8 cellular contexts compared by ENCODE assay signal in genomic region chr9:127869310-127870152, GRCh38. TPM values are rescaled to one million over a fixed set of nuclear protein-coding genes. Genes with fewer than 3 reads are reported as not detected.
DNase-seq lines count a peak whose midpoint lies in the region; ATAC-seq and TF ChIP-seq lines count a peak whose summit lies in the region.

No MANE protein-coding gene starts in this region.

- H3K9ac ChIP-seq in BLaER1 treated with 17β-estradiol and CSF1 and Interleukin-3, amounts not matched to agents 10 nM and 100 nM = peak overlapping the region in 4 of 11 experiments; percentile 7 to 45 (median 16); a peak in 4 of 22 replicates
- peak overlapping the region in 2 of 3 donors; percentile 7 to 54 for H3K9ac ChIP-seq in skeletal muscle tissue (ENCODE audit: low read depth in 1 of 3, low read length in 3 of 3)

- no peaks in the 10 kb centered on the region for H3K27me3 ChIP-seq in BLaER1 treated with 17β-estradiol and CSF1 and Interleukin-3, amounts not matched to agents 10 nM and 100 nM
- H3K27me3 ChIP-seq in ascending aorta = no peaks in the 10 kb centered on the region
- no peaks in the 10 kb centered on the region for H3K27me3 ChIP-seq in hepatocyte
- no peaks in the 10 kb centered on the region for H3K27me3 ChIP-seq in skeletal muscle tissue (ENCODE audit: control insufficient read depth in 3 of 3, insufficient read depth in 3 of 3, low read length in 3 of 3)

- TF ChIP-seq CTCF in ascending aorta (IDR thresholded peaks at IDR 0.05) (peak; percentile 84 to 97 (median 88)), hepatocyte (IDR thresholded peaks at IDR 0.05; ENCODE audit: poor library complexity) (peak; percentile 76)

- H3K79me2 ChIP-seq in hepatocyte = no peaks in the 10 kb centered on the region

- H3K4me1 ChIP-seq in BLaER1 treated with 17β-estradiol and CSF1 and Interleukin-3, amounts not matched to agents 10 nM and 100 nM = peaks cover 73 to 94% (median 86%) of the 10 kb centered on the region in 10 experiments
- peaks cover 13% of the 10 kb centered on the region in 2 donors for H3K4me1 ChIP-seq in ascending aorta
- peaks cover 14% of the 10 kb centered on the region for H3K4me1 ChIP-seq in hepatocyte (ENCODE audit: insufficient read depth)
- peaks cover 25 to 50% (median 28%) of the 10 kb centered on the region in 3 donors for H3K4me1 ChIP-seq in skeletal muscle tissue (ENCODE audit: control insufficient read depth in 3 of 3, insufficient read depth in 3 of 3, low read length in 3 of 3)

- no peaks in the 10 kb centered on the region for H3K9me3 ChIP-seq in BLaER1 treated with 17β-estradiol and CSF1 and Interleukin-3, amounts not matched to agents 10 nM and 100 nM (replicated peaks in 1 of 11)
- H3K9me3 ChIP-seq in ascending aorta (no peaks in the 10 kb centered on the region), hepatocyte (ENCODE audit: low read depth) (no peaks in the 10 kb centered on the region), skeletal muscle tissue (ENCODE audit: control insufficient read depth in 3 of 3, low read length in 3 of 3) (no peaks in the 10 kb centered on the region)

- WGBS in hepatocyte (ENCODE audit: low lambda C conversion rate, missing lambda C conversion rate) = 60% methylated on average over 16 of the region's 18 CpGs

- H4K20me1 ChIP-seq in BLaER1 treated with 17β-estradiol and CSF1 and Interleukin-3, amounts not matched to agents 10 nM and 100 nM = peaks cover 0 to 11% (median 0%) of the 10 kb centered on the region in 11 experiments; a peak in 1 of 22 replicates
- no peaks in the 10 kb centered on the region for H4K20me1 ChIP-seq in hepatocyte (ENCODE audit: insufficient read depth, poor library complexity, severe bottlenecking)

- ATAC-seq in GM21526 (IDR thresholded peaks at IDR 0.05; ENCODE audit: low FRiP score, unreplicated experiment) (peak; percentile 54), HG03457 (IDR thresholded peaks at IDR 0.05; ENCODE audit: unreplicated experiment) (no peak)

- intact Hi-C loops in ascending aorta (cut with DNase I) = loop anchor here (2.0 to 5.0 kb wide), 3 partner anchors 41 to 135 kb away; partner anchors contain the start of genes FPGS and TOR2A

- peak overlapping the region in 1 of 11 experiments; percentile 45; a peak in 1 of 22 replicates for H3K27ac ChIP-seq in BLaER1 treated with 17β-estradiol and CSF1 and Interleukin-3, amounts not matched to agents 10 nM and 100 nM
- peak overlapping the region; percentile 63 to 67 for H3K27ac ChIP-seq in ascending aorta
- H3K27ac ChIP-seq in hepatocyte = no peak overlapping the region
- H3K27ac ChIP-seq in skeletal muscle tissue (ENCODE audit: low read depth, low read length) = no peak overlapping the region

- H2AFZ ChIP-seq in hepatocyte = no peak overlapping the region

- DNase-seq in NCI-H1417 treated with DMSO at 0.1 percent for 48 hours (lab: John Stamatoyannopoulos, UW) (peak; percentile 11), T1000 (lab: John Stamatoyannopoulos, UW) (peak; percentile 71), ascending aorta (ENCODE audit: low spot score in 2 of 2) (peak; percentile 55 to 93), hepatocyte (ENCODE audit: low spot score) (peak; percentile 91)

- H3K4me2 ChIP-seq in BLaER1 treated with 17β-estradiol and CSF1 and Interleukin-3, amounts not matched to agents 10 nM and 100 nM = peak overlapping the region in 10 of 11 experiments; percentile 2 to 100 (median 62); a peak in 17 of 22 replicates
- H3K4me2 ChIP-seq in hepatocyte = no peak overlapping the region

- no peaks in the 10 kb centered on the region for H3K36me3 ChIP-seq in BLaER1 treated with 17β-estradiol and CSF1 and Interleukin-3, amounts not matched to agents 10 nM and 100 nM
- H3K36me3 ChIP-seq in ascending aorta (peaks cover 19 to 55% of the 10 kb centered on the region in 2 donors), hepatocyte (replicated peaks; ENCODE audit: insufficient read depth, low read depth) (no peaks in the 10 kb centered on the region), skeletal muscle tissue (ENCODE audit: control insufficient read depth in 3 of 3, insufficient read depth in 3 of 3, low read length in 3 of 3) (peaks cover 59 to 68% (median 60%) of the 10 kb centered on the region in 3 donors)

- no peak overlapping the region for H3K4me3 ChIP-seq in BLaER1 treated with 17β-estradiol and CSF1 and Interleukin-3, amounts not matched to agents 10 nM and 100 nM
- no peak overlapping the region for H3K4me3 ChIP-seq in ascending aorta
- H3K4me3 ChIP-seq in hepatocyte = no peak overlapping the region
- H3K4me3 ChIP-seq in skeletal muscle tissue (ENCODE audit: low read length in 3 of 3) = peak overlapping the region in 1 of 3 donors; percentile 35

- no peaks in the 10 kb centered on the region for H3K9me2 ChIP-seq in hepatocyte (replicated peaks; ENCODE audit: insufficient read depth)

RNA-seq across cellular contexts. Expression of gene AK1, which starts 7.9 kb away (rescaled TPM):
- 64.5 TPM for total RNA-seq in ascending aorta
- total RNA-seq in hepatocyte = 28.3 and 39.8 TPM in 2 replicates
- 85.9 and 91.3 TPM in 2 replicates for polyA plus RNA-seq in hepatocyte
- total RNA-seq in skeletal muscle tissue = 359 TPM

RNA-seq across cellular contexts. Expression of gene ENG, which starts 15.1 kb away (rescaled TPM):
- total RNA-seq in ascending aorta (675 TPM), hepatocyte (3.2 and 6.8 TPM in 2 replicates), skeletal muscle tissue (9.4 TPM)
- polyA plus RNA-seq in hepatocyte = 19.4 and 21.2 TPM in 2 replicates

RNA-seq across cellular contexts. Expression of gene ST6GALNAC6, which starts 29.9 kb away (rescaled TPM):
- 172 TPM for total RNA-seq in ascending aorta
- 31.8 and 37.3 TPM in 2 replicates for total RNA-seq in hepatocyte
- polyA plus RNA-seq in hepatocyte = 47.7 and 61.2 TPM in 2 replicates
- total RNA-seq in skeletal muscle tissue = 33.9 TPM

RNA-seq across cellular contexts. Expression of gene ST6GALNAC4, which starts 47.3 kb away (rescaled TPM):
- 134 TPM for total RNA-seq in ascending aorta
- total RNA-seq in hepatocyte = 13.2 and 14.6 TPM in 2 replicates
- 14.3 and 15.2 TPM in 2 replicates for polyA plus RNA-seq in hepatocyte
- 23.5 TPM for total RNA-seq in skeletal muscle tissue

Comparison
In these comparisons a context has a peak if more than half of its experiments do, and no peak if none do; other contexts are left out.
1. H3K27ac ChIP-seq: peak in ascending aorta (2 of 2); none in hepatocyte (single experiment) and skeletal muscle tissue (single experiment).
2. DNase-seq: peak in every context shown above with its lines; median percentile 91 in hepatocyte; 74 in ascending aorta; 71 in T1000; 11 in NCI-H1417 treated with DMSO at 0.1 percent for 48 hours.
3. RNA of gene ENG, which starts 15.1 kb away (total RNA-seq): 675 TPM in ascending aorta (single experiment); 9.4 TPM in skeletal muscle tissue (single experiment) and 3.2 to 6.8 TPM in hepatocyte; every median in the first group is over 10 times any median in the second.